In the genomic region with DNA sequence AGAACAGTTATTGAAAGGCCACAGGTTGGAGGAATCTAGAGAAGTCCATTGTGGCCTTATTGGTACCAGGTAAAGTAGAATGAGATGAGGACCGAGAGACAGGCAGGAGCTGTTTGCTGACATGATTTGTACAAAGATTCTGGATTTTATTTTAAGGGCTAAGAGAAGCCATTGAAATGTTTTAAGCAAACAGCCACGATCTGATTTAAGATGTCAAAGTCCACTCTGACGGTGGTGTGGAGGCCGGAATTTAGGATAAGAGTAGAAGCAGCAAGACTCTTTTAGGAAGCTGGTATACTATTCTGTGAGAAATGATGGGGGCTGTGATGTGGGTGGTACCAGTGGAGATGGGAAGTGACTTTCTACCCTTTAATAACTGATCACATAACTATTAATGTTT, we compare ENCODE assay signal across 34 cellular contexts.
"Had no signal": no experiment of that assay in that cellular context is flagged by ENCODE, and none has a peak within 500 bp of the region (broad histone marks: within the 10 kb centered on the region; RNA-seq: fewer than 3 reads in every experiment).

No MANE protein-coding gene starts in this region.

- H3K36me3 ChIP-seq: adrenal gland, ascending aorta, brain microvascular endothelial cell, breast epithelium, cardiac muscle cell had no signal

- H3K27me3 ChIP-seq: adrenal gland, ascending aorta, body of pancreas, brain microvascular endothelial cell, breast epithelium, cardiac muscle cell had no signal

- DNase-seq: activated effector memory CD4-positive, alpha-beta T cell treated with anti-CD3 and anti-CD28 coated beads, Interleukin-2, amount 50 U/mL, for 16 hours; activated effector memory CD4-positive, alpha-beta T cell treated with Interleukin-2 at 50 U/mL for 16 hours; activated gamma-delta T cell; activated gamma-delta T cell treated with Interleukin-2 at 50 U/mL for 16 hours; activated naive CD4-positive, alpha-beta T cell; activated naive CD4-positive, alpha-beta T cell treated with anti-CD3 and anti-CD28 coated beads for 36 hours; activated naive CD4-positive, alpha-beta T cell treated with anti-CD3 and anti-CD28 coated beads, Interleukin-2, amount 10 ng/mL, durations not matched to agents 7 days and 5 days; activated naive CD4-positive, alpha-beta T cell treated with anti-CD3 and anti-CD28 coated beads, Interleukin-2, amount 50 U/mL, for 16 hours; activated naive CD4-positive, alpha-beta T cell treated with Interleukin-2 at 50 U/mL for 16 hours; activated naive CD8-positive, alpha-beta T cell treated with anti-CD3 and anti-CD28 coated beads for 36 hours; activated naive CD8-positive, alpha-beta T cell treated with anti-CD3 and anti-CD28 coated beads, Interleukin-2, amount 10 ng/mL, durations not matched to agents 7 days and 5 days; activated naive CD8-positive, alpha-beta T cell treated with anti-CD3 and anti-CD28 coated beads, Interleukin-2, amount 50 U/mL, for 24 hours; activated T-cell treated with anti-CD3 and anti-CD28 coated beads, Interleukin-2, amount 50 U/mL, for 1 hour; activated T-cell treated with anti-CD3 and anti-CD28 coated beads, Interleukin-2, amount 50 U/mL, for 24 hours; activated T-cell treated with anti-CD3 and anti-CD28 coated beads, Interleukin-2, amount 50 U/mL, for 4 hours; activated T-cell treated with anti-CD3 and anti-CD28 coated beads, Interleukin-2, amount 50 U/mL, for 48 hours; activated T-cell treated with anti-CD3 and anti-CD28 coated beads, Interleukin-2, amount 50 U/mL, for 72 hours; adrenal gland; amniotic stem cell; amygdala; anterior cingulate cortex; aorta; body of pancreas; brain microvascular endothelial cell; caudate nucleus; central memory CD4-positive, alpha-beta T cell; cerebellar nuclear complex had no signal

- H3K27ac ChIP-seq: adrenal gland, ascending aorta, body of pancreas, brain microvascular endothelial cell, breast epithelium, cardiac muscle cell had no signal

- H3K9me3 ChIP-seq: adrenal gland, ascending aorta, body of pancreas, breast epithelium had no signal

- H3K4me1 ChIP-seq: ascending aorta, breast epithelium had no signal

- FAIRE-seq: astrocyte, bronchial epithelial cell had no signal

- H3K4me3 ChIP-seq: adrenal gland, ascending aorta, body of pancreas, breast epithelium, cardiac muscle cell had no signal

- ATAC-seq: activated naive CD4-positive, alpha-beta T cell treated with anti-CD3 and anti-CD28 coated beads, Interleukin-2, amount 50 U/mL, for 72 hours; activated naive CD8-positive, alpha-beta T cell treated with anti-CD3 and anti-CD28 coated beads, Interleukin-2, amount 50 U/mL, for 24 hours; activated T-cell treated with anti-CD3 and anti-CD28 coated beads, Interleukin-2, amount 50 U/mL, for 4 hours; activated T-cell treated with anti-CD3 and anti-CD28 coated beads, Interleukin-2, amount 50 U/mL, for 72 hours; activated T-helper 17 cell treated with anti-CD3 and anti-CD28 coated beads, Interleukin-2, amount 50 U/mL, for 72 hours; body of pancreas had no signal
